Comparison of ENCODE assay signal across 28 cellular contexts in genomic region chr19:1980782-1981181, GRCh38.
"Had no signal": no experiment of that assay in that cellular context is flagged by ENCODE, and none has a peak within 500 bp of the region (broad histone marks: within the 10 kb centered on the region; RNA-seq: fewer than 3 reads in every experiment).

No MANE protein-coding gene starts in this region.

- H3K27ac ChIP-seq: adrenal gland, body of pancreas, breast epithelium, PC-9, SJCRH30, SK-N-MC had no signal

- H3K4me2 ChIP-seq: PC-9 had no signal

- H2AFZ ChIP-seq: PC-9 had no signal

- DNase-seq: activated CD4-positive, alpha-beta T cell treated with anti-CD3 and anti-CD28 coated beads for 36 hours; activated CD4-positive, alpha-beta T cell treated with anti-CD3 and anti-CD28 coated beads, Interleukin-2, amount 10 ng/mL, durations not matched to agents 7 days and 5 days; activated CD4-positive, alpha-beta T cell treated with anti-CD3 and anti-CD28 coated beads, Interleukin-2, amount 50 U/mL, for 48 hours; activated CD8-positive, alpha-beta T cell treated with anti-CD3 and anti-CD28 coated beads, Interleukin-2, amount 10 ng/mL, durations not matched to agents 7 days and 5 days; activated gamma-delta T cell; activated naive CD4-positive, alpha-beta T cell treated with Interleukin-2 at 50 U/mL for 16 hours; activated T-cell treated with anti-CD3 and anti-CD28 coated beads, Interleukin-2, amount 50 U/mL, for 24 hours; adrenal gland; body of pancreas; cerebellar nuclear complex; NCI-H1105; NCI-H1417 treated with DMSO at 0.1 percent for 48 hours; NCI-H187 treated with DMSO at 0.1 percent for 48 hours; NCI-H2081 treated with DMSO at 0.1 percent for 48 hours; NCI-H226; NCI-H446 treated with DMSO at 0.1 percent for 48 hours; NCI-H524; PC-9; SHP77; SJCRH30 had no signal

- H3K4me1 ChIP-seq: adrenal gland, body of pancreas, breast epithelium, SJCRH30 had no signal

- H3K27me3 Mint-ChIP-seq: activated CD4-positive, alpha-beta T cell treated with anti-CD3 and anti-CD28 coated beads for 36 hours; activated CD4-positive, alpha-beta T cell treated with anti-CD3 and anti-CD28 coated beads, Interleukin-2, amount 10 ng/mL, durations not matched to agents 7 days and 5 days; activated T-cell treated with anti-CD3 and anti-CD28 coated beads, Interleukin-2, amount 50 U/mL, for 24 hours had no signal

- H3K9me3 Mint-ChIP-seq: activated CD4-positive, alpha-beta T cell treated with anti-CD3 and anti-CD28 coated beads, Interleukin-2, amount 10 ng/mL, durations not matched to agents 7 days and 5 days; activated naive CD4-positive, alpha-beta T cell treated with anti-CD3 and anti-CD28 coated beads, Interleukin-2, amount 50 U/mL, for 72 hours; activated T-cell treated with anti-CD3 and anti-CD28 coated beads, Interleukin-2, amount 50 U/mL, for 24 hours; activated T-helper 2 cell treated with anti-CD3 and anti-CD28 coated beads, Interferon-gamma antibody, Interleukin-2, Interleukin-4, amounts not matched to agents 10 μg/mL and 5 μg/mL and 100 μg/mL, durations not matched to agents 14 hours and 24 hours and 36 hours; T-helper 2 cell treated with Interferon-gamma antibody and Interleukin-4, amounts not matched to agents 5 μg/mL and 100 μg/mL, for 36 hours had no signal

- ATAC-seq: activated CD4-positive, alpha-beta T cell treated with anti-CD3 and anti-CD28 coated beads for 36 hours; activated CD8-positive, alpha-beta T cell treated with anti-CD3 and anti-CD28 coated beads, Interleukin-2, amount 10 ng/mL, durations not matched to agents 7 days and 5 days; activated naive CD4-positive, alpha-beta T cell treated with anti-CD3 and anti-CD28 coated beads, Interleukin-2, amount 50 U/mL, for 72 hours; body of pancreas had no signal

- H3K27ac Mint-ChIP-seq: activated CD4-positive, alpha-beta T cell treated with anti-CD3 and anti-CD28 coated beads for 36 hours; activated CD4-positive, alpha-beta T cell treated with anti-CD3 and anti-CD28 coated beads, Interleukin-2, amount 10 ng/mL, durations not matched to agents 7 days and 5 days; activated CD8-positive, alpha-beta T cell treated with anti-CD3 and anti-CD28 coated beads, Interleukin-2, amount 10 ng/mL, durations not matched to agents 7 days and 5 days; activated T-helper 2 cell treated with anti-CD3 and anti-CD28 coated beads, Interferon-gamma antibody, Interleukin-2, Interleukin-4, amounts not matched to agents 10 μg/mL and 5 μg/mL and 100 μg/mL, durations not matched to agents 14 hours and 24 hours and 36 hours; T-helper 2 cell treated with Interferon-gamma antibody and Interleukin-4, amounts not matched to agents 5 μg/mL and 100 μg/mL, for 36 hours had no signal

- FAIRE-seq: astrocyte, RCC 7860, TTC549 had no signal

- H3K4me3 ChIP-seq: adrenal gland, body of pancreas, breast epithelium, PC-9, SJCRH30, SK-N-MC had no signal

- H3K4me1 Mint-ChIP-seq: activated CD4-positive, alpha-beta T cell treated with anti-CD3 and anti-CD28 coated beads for 36 hours; activated CD4-positive, alpha-beta T cell treated with anti-CD3 and anti-CD28 coated beads, Interleukin-2, amount 10 ng/mL, durations not matched to agents 7 days and 5 days had no signal

- H3K9me3 ChIP-seq: adrenal gland, body of pancreas, breast epithelium, SJCRH30 had no signal

- H3K27me3 ChIP-seq: adrenal gland, body of pancreas, breast epithelium, SJCRH30 had no signal

- H3K4me3 Mint-ChIP-seq: activated CD4-positive, alpha-beta T cell treated with anti-CD3 and anti-CD28 coated beads for 36 hours; activated CD4-positive, alpha-beta T cell treated with anti-CD3 and anti-CD28 coated beads, Interleukin-2, amount 10 ng/mL, durations not matched to agents 7 days and 5 days; activated CD8-positive, alpha-beta T cell treated with anti-CD3 and anti-CD28 coated beads, Interleukin-2, amount 10 ng/mL, durations not matched to agents 7 days and 5 days; activated T-cell treated with anti-CD3 and anti-CD28 coated beads, Interleukin-2, amount 50 U/mL, for 24 hours; T-helper 2 cell treated with Interferon-gamma antibody and Interleukin-4, amounts not matched to agents 5 μg/mL and 100 μg/mL, for 36 hours had no signal
